ENCODE assay signal across 8 cellular contexts in the genomic region with DNA sequence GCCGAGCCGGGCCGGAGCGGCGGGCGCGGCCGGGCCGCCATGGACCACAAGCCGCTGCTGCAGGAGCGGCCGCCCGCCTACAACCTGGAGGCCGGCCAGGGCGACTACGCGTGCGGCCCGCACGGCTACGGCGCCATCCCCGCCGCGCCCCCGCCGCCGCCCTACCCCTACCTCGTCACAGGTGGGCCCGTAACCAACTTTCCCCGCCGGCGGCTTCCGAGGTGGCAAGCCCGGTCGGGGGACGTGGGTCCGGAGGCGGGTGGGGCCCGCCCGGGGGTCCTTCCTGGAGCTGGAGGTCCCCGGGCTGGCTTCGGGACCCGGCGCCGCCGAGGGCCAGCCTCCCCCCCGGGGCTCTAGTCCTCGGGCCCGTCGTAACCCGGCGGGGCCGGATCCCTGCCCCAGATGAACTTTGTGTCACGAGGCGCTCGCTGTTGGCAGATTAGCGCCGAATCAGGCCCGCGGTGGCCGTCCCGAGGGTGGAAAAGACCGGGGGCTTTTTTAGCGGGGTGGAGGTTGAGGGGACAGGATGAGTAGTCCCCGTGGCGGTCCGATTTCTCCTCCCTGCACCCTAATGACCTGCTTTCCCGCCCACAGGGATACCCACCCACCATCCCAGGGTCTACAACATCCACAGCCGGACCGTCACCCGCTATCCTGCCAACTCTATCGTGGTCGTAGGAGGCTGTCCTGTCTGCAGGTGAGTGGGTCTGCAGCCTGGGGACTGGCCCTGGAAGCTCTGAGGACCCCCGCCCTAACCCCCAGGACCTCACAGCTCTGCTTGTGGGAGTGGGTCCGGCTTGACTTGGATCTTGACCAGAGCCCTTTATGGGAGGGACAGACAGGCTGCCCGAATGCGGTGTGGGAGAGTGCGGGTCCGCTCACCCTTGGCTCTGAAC. TPM values are rescaled to one million over a fixed set of nuclear protein-coding genes. Genes with fewer than 3 reads are reported as not detected.
DNase-seq lines count a peak whose midpoint lies in the region; ATAC-seq and TF ChIP-seq lines count a peak whose summit lies in the region.

No MANE protein-coding gene starts in this region.

- H3K4me3 Mint-ChIP-seq in activated T-helper 2 cell treated with anti-CD3 and anti-CD28 coated beads, Interferon-gamma antibody, Interleukin-2, Interleukin-4, amounts not matched to agents 10 μg/mL and 5 μg/mL and 100 μg/mL, durations not matched to agents 14 hours and 24 hours and 36 hours (ENCODE audit: low read depth): peak overlapping the region; percentile 86

- H3K36me3 ChIP-seq in left ventricle myocardium inferior (no peaks in the 10 kb centered on the region), gastrocnemius medialis (no peaks in the 10 kb centered on the region)

- no peaks in the 10 kb centered on the region for H3K9me3 Mint-ChIP-seq in activated T-helper 2 cell treated with anti-CD3 and anti-CD28 coated beads, Interferon-gamma antibody, Interleukin-2, Interleukin-4, amounts not matched to agents 10 μg/mL and 5 μg/mL and 100 μg/mL, durations not matched to agents 14 hours and 24 hours and 36 hours

- H3K36me3 Mint-ChIP-seq in activated T-helper 2 cell treated with anti-CD3 and anti-CD28 coated beads, Interferon-gamma antibody, Interleukin-2, Interleukin-4, amounts not matched to agents 10 μg/mL and 5 μg/mL and 100 μg/mL, durations not matched to agents 14 hours and 24 hours and 36 hours (ENCODE audit: low read depth): peaks cover 16% of the 10 kb centered on the region

- TF ChIP-seq POLR2A in gastrocnemius medialis (IDR thresholded peaks at IDR 0.05): peak; percentile 3 to 51

- no peaks in the 10 kb centered on the region for H3K27me3 ChIP-seq in HL-60 (ENCODE audit: insufficient read depth, poor library complexity, severe bottlenecking)
- no peaks in the 10 kb centered on the region for H3K27me3 ChIP-seq in left ventricle myocardium inferior (ENCODE audit: low read depth)
- no peaks in the 10 kb centered on the region for H3K27me3 ChIP-seq in gastrocnemius medialis

- TF ChIP-seq CTCF in GM20000 (IDR thresholded peaks at IDR 0.05; ENCODE audit: extremely low read depth, missing control alignments) (no peak), HL-60 (IDR thresholded peaks at IDR 0.05; ENCODE audit: insufficient read depth, low read length) (no peak), left ventricle myocardium inferior (IDR thresholded peaks at IDR 0.05; ENCODE audit: borderline replicate concordance) (no peak), gastrocnemius medialis (IDR thresholded peaks at IDR 0.05 in 4 of 5, conservative IDR thresholded peaks at IDR 0.05 in 1 of 5) (no peak)

- H3K27ac Mint-ChIP-seq in activated T-helper 2 cell treated with anti-CD3 and anti-CD28 coated beads, Interferon-gamma antibody, Interleukin-2, Interleukin-4, amounts not matched to agents 10 μg/mL and 5 μg/mL and 100 μg/mL, durations not matched to agents 14 hours and 24 hours and 36 hours: peak overlapping the region; percentile 67

- H3K4me1 ChIP-seq in left ventricle myocardium inferior: peaks cover 63% of the 10 kb centered on the region
- H3K4me1 ChIP-seq in gastrocnemius medialis: peaks cover 38 to 39% of the 10 kb centered on the region in 2 donors

- H3K9me3 ChIP-seq in left ventricle myocardium inferior (replicated peaks) (no peaks in the 10 kb centered on the region), gastrocnemius medialis (no peaks in the 10 kb centered on the region)

- peaks cover 13% of the 10 kb centered on the region for H3K4me1 Mint-ChIP-seq in activated T-helper 2 cell treated with anti-CD3 and anti-CD28 coated beads, Interferon-gamma antibody, Interleukin-2, Interleukin-4, amounts not matched to agents 10 μg/mL and 5 μg/mL and 100 μg/mL, durations not matched to agents 14 hours and 24 hours and 36 hours (ENCODE audit: low read depth)

- intact Hi-C loops in activated T-helper 2 cell treated with anti-CD3 and anti-CD28 coated beads, Interferon-gamma antibody, Interleukin-2, Interleukin-4, amounts not matched to agents 10 μg/mL and 5 μg/mL and 100 μg/mL, durations not matched to agents 14 hours and 24 hours and 36 hours (cut with micrococcal nuclease): loop anchor here (1.0 to 10.0 kb wide), 3 partner anchors 31 to 177 kb away; a partner anchor contains a TSS
- intact Hi-C loops in left ventricle myocardium inferior (cut with micrococcal nuclease) (no loop called here), gastrocnemius medialis (cut with DNase I; ENCODE audit: low total_unique reads) (loop anchor here (5.0 to 10.0 kb wide), 2 partner anchors 120 to 593 kb away; a partner anchor contains a TSS)

- in situ Hi-C loops in gastrocnemius medialis (cut with MboI; ENCODE audit: low sequenced_read_pairs in 4 of 4): loop anchor here in 1 of 4 donors (10.0 kb wide), 1 partner anchor 107 kb away; no protein-coding TSS in a partner anchor

- H3K27ac ChIP-seq in HL-60 (replicated peaks): peak overlapping the region; percentile 79
- H3K27ac ChIP-seq in left ventricle myocardium inferior (replicated peaks): peak overlapping the region; percentile 98
- H3K27ac ChIP-seq in gastrocnemius medialis: peak overlapping the region; percentile 96 to 100 (median 99)

- peak overlapping the region; percentile 70 for H3K4me3 ChIP-seq in HL-60 (replicated peaks; ENCODE audit: insufficient read depth, low read length)
- peak overlapping the region; percentile 89 for H3K4me3 ChIP-seq in left ventricle myocardium inferior
- H3K4me3 ChIP-seq in gastrocnemius medialis: peak overlapping the region; percentile 84 to 98 (median 92)

- no peaks in the 10 kb centered on the region for H3K27me3 Mint-ChIP-seq in activated T-helper 2 cell treated with anti-CD3 and anti-CD28 coated beads, Interferon-gamma antibody, Interleukin-2, Interleukin-4, amounts not matched to agents 10 μg/mL and 5 μg/mL and 100 μg/mL, durations not matched to agents 14 hours and 24 hours and 36 hours (ENCODE audit: low read depth)

- ATAC-seq in gastrocnemius medialis: no peak

- DNase-seq in D341Med (ENCODE audit: low spot score) (peak; percentile 70), GM20000 (ENCODE audit: low spot score) (peak; percentile 47), HL-60 (ENCODE audit: low read depth in 1 of 2, low spot score in 1 of 2) (peak in 1 of 2 experiments; percentile 8), left ventricle myocardium inferior (no peak), gastrocnemius medialis (peak in 1 of 2 donors; percentile 65), dedifferentiated amniotic fluid mesenchymal stem cell (ENCODE audit: extremely low spot score) (no peak), NCI-H1105 (lab: John Stamatoyannopoulos, UW) (no peak)
- DNase-seq in activated T-helper 2 cell treated with anti-CD3 and anti-CD28 coated beads, Interferon-gamma antibody, Interleukin-2, Interleukin-4, amounts not matched to agents 10 μg/mL and 5 μg/mL and 100 μg/mL, durations not matched to agents 14 hours and 24 hours and 36 hours (ENCODE audit: low spot score): peak; percentile 17

RNA-seq across cellular contexts. Expression of a gene that starts 0.5 kb away (rescaled TPM):
- 63.6 and 67.6 TPM in 2 replicates for total RNA-seq in activated T-helper 2 cell treated with anti-CD3 and anti-CD28 coated beads, Interferon-gamma antibody, Interleukin-2, Interleukin-4, amounts not matched to agents 10 μg/mL and 5 μg/mL and 100 μg/mL, durations not matched to agents 14 hours and 24 hours and 36 hours
- total RNA-seq in left ventricle myocardium inferior: 201 TPM
- total RNA-seq in gastrocnemius medialis: 100 to 1,000 TPM in 3 of 4 donors, 10 to 100 TPM in 1; 60.5 to 180 (median 114) TPM

RNA-seq across cellular contexts. Expression of a gene that starts 30.0 kb away (rescaled TPM):
- 45.4 and 45.8 TPM in 2 replicates for total RNA-seq in activated T-helper 2 cell treated with anti-CD3 and anti-CD28 coated beads, Interferon-gamma antibody, Interleukin-2, Interleukin-4, amounts not matched to agents 10 μg/mL and 5 μg/mL and 100 μg/mL, durations not matched to agents 14 hours and 24 hours and 36 hours
- 17.3 TPM for total RNA-seq in left ventricle myocardium inferior
- 10 to 100 TPM; 16.0 to 59.6 (median 33.9) TPM for total RNA-seq in gastrocnemius medialis

Comparison
In these comparisons a context has a peak if more than half of its experiments do, and no peak if none do; other contexts are left out.
1. DNase-seq: peak in D341Med (single experiment), GM20000 (single experiment) and activated T-helper 2 cell treated with anti-CD3 and anti-CD28 coated beads, Interferon-gamma antibody, Interleukin-2, Interleukin-4, amounts not matched to agents 10 μg/mL and 5 μg/mL and 100 μg/mL, durations not matched to agents 14 hours and 24 hours and 36 hours (single experiment); none in left ventricle myocardium inferior (single experiment), dedifferentiated amniotic fluid mesenchymal stem cell (single experiment) and NCI-H1105 (single experiment).
2. Peak in every context shown above with its lines, with median percentiles within 50 percentile points of each other: H3K27ac ChIP-seq and H3K4me3 ChIP-seq.